Comparison of ENCODE assay signal across 8 cellular contexts in the genomic region with DNA sequence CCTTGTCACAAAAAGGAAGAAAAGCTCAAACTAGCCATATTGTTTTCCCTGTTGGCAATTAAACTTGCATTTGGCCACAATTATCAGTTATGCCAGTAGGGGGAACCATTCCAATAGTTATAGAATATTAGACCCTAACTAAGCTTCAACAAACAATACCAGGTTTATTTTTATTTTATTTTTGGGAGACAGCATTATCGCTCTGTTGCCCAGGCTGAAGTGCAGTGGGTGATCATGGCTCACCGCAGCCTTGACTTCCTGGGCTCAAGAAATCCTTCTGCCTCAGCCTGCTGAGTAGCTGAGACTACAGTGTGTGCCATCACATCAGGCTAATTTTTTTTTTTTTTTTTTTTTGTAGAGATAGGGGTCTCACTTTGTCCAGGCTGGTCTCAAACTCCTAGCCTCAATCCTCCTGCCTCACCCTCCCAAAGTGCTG.
A peak's percentile ranks its signal among the peaks of the same experiment; 100 is the strongest.
DNase-seq lines count a peak whose midpoint lies in the region; ATAC-seq lines count a peak whose summit lies in the region.

No MANE protein-coding gene starts in this region.

- intact Hi-C loops in activated naive CD4-positive, alpha-beta T cell treated with anti-CD3 and anti-CD28 coated beads for 36 hours (cut with micrococcal nuclease): loop anchor here (1.0 to 5.0 kb wide), 5 partner anchors 102 to 558 kb away; a partner anchor contains a TSS

- in situ Hi-C loops in HAP-1 (cut with MboI; ENCODE audit: low sequenced_read_pairs): loop anchor here (10.0 kb wide), 1 partner anchor 240 kb away; no protein-coding TSS in a partner anchor

- H3K27ac Mint-ChIP-seq in activated naive CD4-positive, alpha-beta T cell treated with anti-CD3 and anti-CD28 coated beads for 36 hours: no peak overlapping the region
- peak overlapping the region in 1 of 6 donors; percentile 21 for H3K27ac Mint-ChIP-seq in immature natural killer cell

- no peak overlapping the region for H3K4me3 ChIP-seq in HAP-1

- peaks cover 5% of the 10 kb centered on the region for H3K4me1 Mint-ChIP-seq in activated naive CD4-positive, alpha-beta T cell treated with anti-CD3 and anti-CD28 coated beads for 36 hours (ENCODE audit: low read depth)
- peaks cover 0 to 5% of the 10 kb centered on the region in 2 donors for H3K4me1 Mint-ChIP-seq in immature natural killer cell

- H3K27me3 Mint-ChIP-seq in activated naive CD4-positive, alpha-beta T cell treated with anti-CD3 and anti-CD28 coated beads for 36 hours (ENCODE audit: low read depth): no peaks in the 10 kb centered on the region
- H3K27me3 Mint-ChIP-seq in immature natural killer cell (ENCODE audit: low read depth in 3 of 3): no peaks in the 10 kb centered on the region

- no peaks in the 10 kb centered on the region for H3K9me3 Mint-ChIP-seq in activated naive CD4-positive, alpha-beta T cell treated with anti-CD3 and anti-CD28 coated beads for 36 hours
- H3K9me3 Mint-ChIP-seq in immature natural killer cell: no peaks in the 10 kb centered on the region

- CTCF ChIA-PET in activated naive CD4-positive, alpha-beta T cell treated with anti-CD3 and anti-CD28 coated beads for 36 hours (lab: Charles Lee): interaction anchor here (0.7 to 2.6 kb wide), 20 partner anchors 8 to 383 kb away, joined by 3 to 38 read pairs (median 4); a partner anchor contains a TSS

- no peaks in the 10 kb centered on the region for H3K4me1 ChIP-seq in HAP-1

- peaks cover 2% of the 10 kb centered on the region for H3K36me3 Mint-ChIP-seq in activated naive CD4-positive, alpha-beta T cell treated with anti-CD3 and anti-CD28 coated beads for 36 hours (ENCODE audit: low read depth)
- peaks cover 0 to 11% (median 4%) of the 10 kb centered on the region in 3 donors for H3K36me3 Mint-ChIP-seq in immature natural killer cell

- ATAC-seq in HG02938 (IDR thresholded peaks at IDR 0.05; ENCODE audit: unreplicated experiment): no peak

- H3K4me3 Mint-ChIP-seq in activated naive CD4-positive, alpha-beta T cell treated with anti-CD3 and anti-CD28 coated beads for 36 hours: no peak overlapping the region
- H3K4me3 Mint-ChIP-seq in immature natural killer cell: no peak overlapping the region

- H3K27me3 ChIP-seq in HAP-1 (ENCODE audit: low read depth): no peaks in the 10 kb centered on the region

- H3K36me3 ChIP-seq in HAP-1 (replicated peaks): no peaks in the 10 kb centered on the region; the same call in 1 of the 2 replicates

- no peaks in the 10 kb centered on the region for H3K9me3 ChIP-seq in HAP-1

- DNase-seq in activated naive CD4-positive, alpha-beta T cell treated with anti-CD3 and anti-CD28 coated beads for 36 hours: peak; percentile 41
- no peak for DNase-seq in activated naive CD4-positive, alpha-beta T cell (lab: John Stamatoyannopoulos, UW)
- DNase-seq in HAP-1 (ENCODE audit: low spot score in 2 of 2) (peak; percentile 36 to 60), NCI-H345 treated with DMSO at 0.1 percent for 48 hours (lab: John Stamatoyannopoulos, UW; ENCODE audit: unreplicated experiment) (peak; percentile 39), amniotic stem cell (lab: John Stamatoyannopoulos, UW) (peak; percentile 32), immature natural killer cell (peak; percentile 35 to 49 (median 36)), stromal cell of bone marrow (ENCODE audit: low read depth) (peak; percentile 37)

Comparison
In these comparisons a context has a peak if more than half of its experiments do, and no peak if none do; other contexts are left out.
1. DNase-seq: peak in activated naive CD4-positive, alpha-beta T cell treated with anti-CD3 and anti-CD28 coated beads for 36 hours (single experiment), HAP-1 (2 of 2), NCI-H345 treated with DMSO at 0.1 percent for 48 hours (single experiment), amniotic stem cell (single experiment), immature natural killer cell (3 of 3) and stromal cell of bone marrow (single experiment); none in activated naive CD4-positive, alpha-beta T cell (0 of 4).